ENCODE assay signal across 23 cellular contexts in genomic region chr3:127634653-127635052, GRCh38.
"Had no signal": no experiment of that assay in that cellular context is flagged by ENCODE, and none has a peak within 500 bp of the region (broad histone marks: within the 10 kb centered on the region; RNA-seq: fewer than 3 reads in every experiment).

No MANE protein-coding gene starts in this region.

- H3K27ac ChIP-seq: esophagus squamous epithelium, lower lobe of right lung, ovary, psoas muscle, skin epidermis, spleen, thoracic aorta, tibial nerve, upper lobe of right lung, vagina had no signal

- DNase-seq: cortex of kidney; effector memory CD8-positive, alpha-beta T cell; erythroblast; esophagus squamous epithelium; foreskin melanocyte; hypothalamus; immature natural killer cell; left ventricle myocardium superior; lower lobe of right lung; natural killer cell; occipital lobe; psoas muscle; right cardiac atrium; spleen; stimulated activated naive B cell treated with anti-CD40 and anti-IgM and Interleukin-4, amounts not matched to agents 10 μg/mL and 1 μg/mL and 100 μg/mL, for 72 hours had no signal

- H3K9me3 ChIP-seq: esophagus squamous epithelium, lower lobe of right lung, ovary, psoas muscle, spleen, thoracic aorta, tibial nerve, upper lobe of right lung, vagina had no signal

- H3K36me3 ChIP-seq: esophagus squamous epithelium, lower lobe of right lung, ovary, spleen, thoracic aorta, tibial nerve, upper lobe of right lung, vagina had no signal

- H3K27me3 ChIP-seq: ovary, vagina had no signal

- ATAC-seq: effector memory CD8-positive, alpha-beta T cell; left ventricle myocardium superior; lower lobe of right lung; natural killer cell; psoas muscle; right cardiac atrium; stimulated activated naive B cell treated with anti-CD40 and anti-IgM and Interleukin-4, amounts not matched to agents 10 μg/mL and 1 μg/mL and 100 μg/mL, for 72 hours; upper lobe of right lung had no signal

- FAIRE-seq: endometrium, keratinocyte had no signal

- H3K4me3 ChIP-seq: esophagus squamous epithelium, lower lobe of right lung, ovary, psoas muscle, skin epidermis, spleen, thoracic aorta, tibial nerve, upper lobe of right lung, vagina had no signal
